8 cellular contexts compared by ENCODE assay signal in genomic region chr11:3642071-3642951, GRCh38. TPM values are rescaled to one million over a fixed set of nuclear protein-coding genes. Genes with fewer than 3 reads are reported as not detected.
A peak's percentile ranks its signal among the peaks of the same experiment; 100 is the strongest.
DNase-seq lines count a peak whose midpoint lies in the region; ATAC-seq and TF ChIP-seq lines count a peak whose summit lies in the region.

No MANE protein-coding gene starts in this region.

- H3K56ac ChIP-seq in IMR-90 (ENCODE audit: extremely low read depth, insufficient read depth, low read length): no peak overlapping the region

- DNase-seq in Caki2 (ENCODE audit: low read depth) (peak; percentile 91), IMR-90 (peak; percentile 58), T-helper 1 cell (peak; percentile 28 to 64 (median 57)), adipocyte (ENCODE audit: low read depth) (peak; percentile 92), left ventricle myocardium inferior (peak; percentile 87), prostate gland (ENCODE audit: low spot score) (peak; percentile 76), upper lobe of right lung (peak; percentile 92)

- ATAC-seq in IMR-90 (ENCODE audit: low read depth): peak; percentile 98
- ATAC-seq in upper lobe of right lung: peak; percentile 94
- ATAC-seq in GM18870 (IDR thresholded peaks at IDR 0.05; ENCODE audit: unreplicated experiment): no peak

- no peak overlapping the region for H4K91ac ChIP-seq in IMR-90 (ENCODE audit: insufficient read depth, low read depth, low read length)

- TF ChIP-seq CTCF in IMR-90 (conservative IDR thresholded peaks at IDR 0.05; ENCODE audit: low read depth, low read length) (no peak), left ventricle myocardium inferior (IDR thresholded peaks at IDR 0.05; ENCODE audit: borderline replicate concordance) (no peak), prostate gland (IDR thresholded peaks at IDR 0.05) (no peak), upper lobe of right lung (IDR thresholded peaks at IDR 0.05) (no peak)

- peak overlapping the region; percentile 15 for H2AK9ac ChIP-seq in IMR-90 (replicated peaks; ENCODE audit: low read depth, low read length, poor library complexity)

- H3K9me3 ChIP-seq in IMR-90 (ENCODE audit: control insufficient read depth, insufficient read depth, low read length) (no peaks in the 10 kb centered on the region), adipocyte (ENCODE audit: control insufficient read depth, low read length) (no peaks in the 10 kb centered on the region), left ventricle myocardium inferior (replicated peaks) (no peaks in the 10 kb centered on the region), prostate gland (no peaks in the 10 kb centered on the region), upper lobe of right lung (no peaks in the 10 kb centered on the region)

- H2BK5ac ChIP-seq in IMR-90 (ENCODE audit: low read depth, low read length, poor library complexity, severe bottlenecking): no peak overlapping the region

- H3K4me1 ChIP-seq in IMR-90 (ENCODE audit: control insufficient read depth, insufficient read depth, low read length) (peaks cover 3% of the 10 kb centered on the region), adipocyte (ENCODE audit: control insufficient read depth, insufficient read depth, low read length) (peaks cover 11% of the 10 kb centered on the region), left ventricle myocardium inferior (peaks cover 39% of the 10 kb centered on the region), prostate gland (replicated peaks) (no peaks in the 10 kb centered on the region), upper lobe of right lung (peaks cover 10% of the 10 kb centered on the region)

- TF ChIP-seq POLR2A in IMR-90 (IDR thresholded peaks at IDR 0.05; ENCODE audit: low read depth, low read length) (no peak), prostate gland (IDR thresholded peaks at IDR 0.05) (peak; percentile 61)

- no peak overlapping the region for H2BK15ac ChIP-seq in IMR-90 (ENCODE audit: low read depth, low read length)

- H2BK120ac ChIP-seq in IMR-90 (ENCODE audit: low read depth, low read length): no peak overlapping the region

- dilution Hi-C loops in IMR-90 (cut with HindIII; ENCODE audit: low sequenced_read_pairs, unreplicated experiment): no loop called here

- peak overlapping the region; percentile 79 for H3K4me2 ChIP-seq in IMR-90 (ENCODE audit: low read depth, low read length)

- H2AK5ac ChIP-seq in IMR-90 (ENCODE audit: low read depth, low read length): no peak overlapping the region

- H3K4ac ChIP-seq in IMR-90 (ENCODE audit: low read depth, low read length): no peak overlapping the region

- no peak overlapping the region; a peak in 1 of 4 replicates for H4K8ac ChIP-seq in IMR-90 (ENCODE audit: low read depth in 2 of 2, low read length in 2 of 2)

- no peak overlapping the region for H3K14ac ChIP-seq in IMR-90 (replicated peaks; ENCODE audit: low read depth, low read length)

- POLR2A ChIA-PET in IMR-90 (lab: Charles Lee; ENCODE audit: unreplicated experiment): no interaction called here

- H3K4me3 ChIP-seq in IMR-90 (ENCODE audit: insufficient read depth, low read depth, low read length) (peak overlapping the region; percentile 37), adipocyte (ENCODE audit: low read length) (peak overlapping the region; percentile 81), left ventricle myocardium inferior (peak overlapping the region; percentile 81), prostate gland (peak overlapping the region; percentile 42 to 46), upper lobe of right lung (peak overlapping the region; percentile 67)

- CTCF ChIA-PET in IMR-90 (lab: Yijun Ruan, JAX): no interaction called here

- H2AFZ ChIP-seq in IMR-90 (replicated peaks; ENCODE audit: low read length, poor library complexity): peak overlapping the region; percentile 83

- H3K27me3 ChIP-seq in IMR-90 (ENCODE audit: control insufficient read depth, insufficient read depth, low read length) (peaks cover 51% of the 10 kb centered on the region), adipocyte (replicated peaks; ENCODE audit: control insufficient read depth, insufficient read depth, low read length) (peaks cover 22% of the 10 kb centered on the region), left ventricle myocardium inferior (ENCODE audit: low read depth) (peaks cover 4% of the 10 kb centered on the region), prostate gland (replicated peaks; ENCODE audit: insufficient read depth) (no peaks in the 10 kb centered on the region), upper lobe of right lung (no peaks in the 10 kb centered on the region)

- H3K36me3 ChIP-seq in IMR-90 (ENCODE audit: control insufficient read depth, insufficient read depth, low read length): no peaks in the 10 kb centered on the region
- H3K36me3 ChIP-seq in adipocyte (ENCODE audit: control insufficient read depth, insufficient read depth, low read length, severe bottlenecking): no peaks in the 10 kb centered on the region
- no peaks in the 10 kb centered on the region for H3K36me3 ChIP-seq in left ventricle myocardium inferior
- H3K36me3 ChIP-seq in prostate gland: no peaks in the 10 kb centered on the region
- H3K36me3 ChIP-seq in upper lobe of right lung: no peaks in the 10 kb centered on the region

- no peak overlapping the region; the same call in 1 of the 2 replicates for H3K18ac ChIP-seq in IMR-90 (ENCODE audit: low read depth, low read length)

- 1% methylated on average over 18 of the region's 55 CpGs; no CpG with 5 or more reads in 1 of the 2 experiments for WGBS in IMR-90 (ENCODE audit: extremely low coverage in 2 of 2, insufficient read length in 1 of 2), 2 experiments
- under 1% methylated on average over 55 of the region's 55 CpGs for WGBS in prostate gland

- no peaks in the 10 kb centered on the region for H3K9me1 ChIP-seq in IMR-90 (ENCODE audit: insufficient read depth, low read length)

- TF ChIP-seq RAD21 in IMR-90 (IDR thresholded peaks at IDR 0.05; ENCODE audit: low read length): no peak

- H3K79me1 ChIP-seq in IMR-90 (ENCODE audit: low read depth in 1 of 2, low read length in 2 of 2): no peaks in the 10 kb centered on the region

- BruUV-seq in IMR-90 (replicated peaks; lab: Mats Ljungman, UMichigan): no TSS peak

- intact Hi-C loops in IMR-90 (cut with micrococcal nuclease) (no loop called here), left ventricle myocardium inferior (cut with micrococcal nuclease) (no loop called here), prostate gland (cut with DNase I) (no loop called here), upper lobe of right lung (cut with DNase I) (no loop called here)

- in situ Hi-C loops in Caki2 (cut with HindIII; ENCODE audit: low pct_unique_long_range_greater_than_20kb, low sequenced_read_pairs) (no loop called here), IMR-90 (cut with MboI; ENCODE audit: low sequenced_read_pairs) (no loop called here)

- H3K27ac ChIP-seq in IMR-90 (ENCODE audit: insufficient read depth, low read length): no peak overlapping the region
- peak overlapping the region; percentile 92 for H3K27ac ChIP-seq in left ventricle myocardium inferior (replicated peaks)
- peak overlapping the region in 1 of 2 donors; percentile 43 for H3K27ac ChIP-seq in prostate gland
- H3K27ac ChIP-seq in upper lobe of right lung: peak overlapping the region; percentile 42

- no peak overlapping the region for H3K23ac ChIP-seq in IMR-90 (ENCODE audit: low read depth, low read length)

- no peak overlapping the region for H2BK20ac ChIP-seq in IMR-90 (ENCODE audit: low read depth, low read length)

- no peaks in the 10 kb centered on the region for H4K20me1 ChIP-seq in IMR-90 (ENCODE audit: insufficient read depth, low read length)

- H3K9ac ChIP-seq in IMR-90 (ENCODE audit: low read depth, low read length): no peak overlapping the region
- H3K9ac ChIP-seq in adipocyte (ENCODE audit: low read length): peak overlapping the region; percentile 77

- no peak overlapping the region for H4K5ac ChIP-seq in IMR-90 (ENCODE audit: low read depth, low read length)

TF ChIP-seq in IMR-90, 13 proteins besides CTCF, POLR2A, EP300 and RAD21 (continues in another document):
- TF ChIP-seq, protein P1, sequence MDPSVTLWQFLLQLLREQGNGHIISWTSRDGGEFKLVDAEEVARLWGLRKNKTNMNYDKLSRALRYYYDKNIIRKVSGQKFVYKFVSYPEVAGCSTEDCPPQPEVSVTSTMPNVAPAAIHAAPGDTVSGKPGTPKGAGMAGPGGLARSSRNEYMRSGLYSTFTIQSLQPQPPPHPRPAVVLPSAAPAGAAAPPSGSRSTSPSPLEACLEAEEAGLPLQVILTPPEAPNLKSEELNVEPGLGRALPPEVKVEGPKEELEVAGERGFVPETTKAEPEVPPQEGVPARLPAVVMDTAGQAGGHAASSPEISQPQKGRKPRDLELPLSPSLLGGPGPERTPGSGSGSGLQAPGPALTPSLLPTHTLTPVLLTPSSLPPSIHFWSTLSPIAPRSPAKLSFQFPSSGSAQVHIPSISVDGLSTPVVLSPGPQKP (IDR thresholded peaks at IDR 0.05; ENCODE audit: borderline replicate concordance, low read depth, low read length): no peak
- TF ChIP-seq CHD1 (IDR thresholded peaks at IDR 0.05; ENCODE audit: low read depth, low read length) (no peak), CEBPB (IDR thresholded peaks at IDR 0.05; ENCODE audit: low read depth, low read length) (no peak), RCOR1 (IDR thresholded peaks at IDR 0.05; ENCODE audit: insufficient replicate concordance, low read length) (no peak), MAFK (IDR thresholded peaks at IDR 0.05; ENCODE audit: low read depth, low read length) (no peak)

RNA-seq across cellular contexts. Expression of gene ART5, which starts 0.5 kb away (rescaled TPM):
- 3.5 and 4.9 TPM in 2 replicates for total RNA-seq in Caki2 (2014; rRNA removed; shearing (Covaris generic); ENCODE audit: low replicate concordance)
- total RNA-seq in IMR-90 (2012; rRNA removed) (not detected in 2 replicates), left ventricle myocardium inferior (1.4 TPM), prostate gland (1 to 10 TPM in 1 of 2 donors, not detected in 1; 3.1 TPM), upper lobe of right lung (1.2 TPM)
- polyA plus RNA-seq in IMR-90 (2012; rRNA removed): not detected in 2 replicates
- polyA plus RNA-seq in IMR-90 (2012; cell fraction: cytosol; rRNA removed): 0.23 TPM in 1 of 2 replicates, not detected in the other
- polyA plus RNA-seq in IMR-90 (2012; cell fraction: nucleus; rRNA removed; ENCODE audit: low replicate concordance): 0.11 TPM in 1 of 2 replicates, not detected in the other

RNA-seq across cellular contexts. Expression of gene ART1, which starts 2.6 kb away (rescaled TPM):
- total RNA-seq in Caki2 (2014; rRNA removed; shearing (Covaris generic); ENCODE audit: low replicate concordance): not detected in 2 replicates
- total RNA-seq in IMR-90 (2012; rRNA removed) (not detected in 2 replicates), left ventricle myocardium inferior (0.58 TPM), prostate gland (not detected), upper lobe of right lung (0.29 TPM)
- not detected in 2 replicates for polyA plus RNA-seq in IMR-90 (2012; rRNA removed)
- not detected in 2 replicates for polyA plus RNA-seq in IMR-90 (2012; cell fraction: cytosol; rRNA removed)
- polyA plus RNA-seq in IMR-90 (2012; cell fraction: nucleus; rRNA removed; ENCODE audit: low replicate concordance): not detected in 2 replicates

RNA-seq across cellular contexts. Expression of gene CHRNA10, which starts 28.9 kb away (rescaled TPM):
- total RNA-seq in Caki2 (2014; rRNA removed; shearing (Covaris generic); ENCODE audit: low replicate concordance): not detected in 2 replicates
- total RNA-seq in IMR-90 (2012; rRNA removed): under 0.01 and 0.36 TPM in 2 replicates
- polyA plus RNA-seq in IMR-90 (2012; rRNA removed): 0.79 and 1.2 TPM in 2 replicates
- polyA plus RNA-seq in IMR-90 (2012; cell fraction: cytosol; rRNA removed): 0.41 and 0.69 TPM in 2 replicates
- 4.5 and 11.7 TPM in 2 replicates for polyA plus RNA-seq in IMR-90 (2012; cell fraction: nucleus; rRNA removed; ENCODE audit: low replicate concordance)
- total RNA-seq in left ventricle myocardium inferior: 1.0 TPM
- total RNA-seq in prostate gland: under 1 TPM; 0.74 to 0.96 TPM
- 1.2 TPM for total RNA-seq in upper lobe of right lung
